Comparison of ENCODE assay signal across 10 cellular contexts in the genomic region with DNA sequence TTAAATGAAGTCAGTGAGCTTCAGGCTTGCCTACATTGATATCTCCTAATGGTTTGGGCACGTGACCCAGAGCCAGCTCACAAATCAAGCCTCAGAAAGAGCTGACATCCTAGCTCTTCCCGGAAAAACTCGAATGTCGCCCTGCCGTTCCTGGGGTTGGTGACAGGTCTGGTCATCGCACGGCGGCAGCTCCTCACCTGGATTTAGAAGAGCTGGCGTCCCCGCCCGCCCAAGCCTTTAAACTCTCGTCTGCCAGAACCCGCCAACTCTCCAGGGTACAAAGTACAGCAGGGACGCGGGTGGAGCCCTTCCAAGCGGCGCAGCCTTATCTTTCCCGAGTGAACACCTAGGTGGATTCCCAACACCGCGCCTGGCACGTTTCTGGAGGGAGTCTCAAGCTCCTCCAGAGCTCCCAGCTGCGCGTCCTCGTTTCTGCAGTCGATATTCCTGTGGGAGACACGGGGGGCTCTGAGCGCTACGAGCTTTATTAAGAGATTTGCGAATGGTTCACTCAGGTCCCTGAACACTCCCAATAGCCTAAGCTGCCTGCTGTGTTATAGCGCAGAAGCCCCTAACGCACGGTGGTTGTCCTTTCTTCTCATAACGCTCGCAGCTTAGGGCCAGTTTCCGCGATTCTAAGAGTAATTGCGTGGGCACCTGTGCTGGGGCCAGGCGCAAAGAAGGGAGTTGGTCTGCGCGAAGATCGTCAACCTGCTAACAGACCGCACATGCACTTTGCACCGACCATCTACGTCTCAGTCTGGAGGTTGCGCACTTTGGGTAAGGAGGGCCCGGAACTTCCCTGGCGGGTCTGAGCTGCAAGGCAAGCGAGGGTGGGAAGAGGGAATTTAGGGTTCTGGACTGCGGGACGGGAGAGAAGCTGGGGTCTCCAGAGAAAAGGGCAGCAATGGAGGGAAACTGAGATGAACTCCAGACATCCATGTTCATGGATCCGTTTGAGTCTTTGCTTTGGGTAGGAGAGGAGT. TPM values are rescaled to one million over a fixed set of nuclear protein-coding genes. Genes with fewer than 3 reads are reported as not detected.
DNase-seq lines count a peak whose midpoint lies in the region; FAIRE-seq and TF ChIP-seq lines count a peak whose summit lies in the region.
"Had no signal": no experiment of that assay in that cellular context is flagged by ENCODE, and none has a peak within 500 bp of the region (broad histone marks: within the 10 kb centered on the region; RNA-seq: fewer than 3 reads in every experiment).

TSS of gene SSTR1 (plus strand) at position 75 of the 986 bp plus-strand sequence. CDS start 1,486 bp downstream, outside the sequence.

- FAIRE-seq in astrocyte (lab: Jason Lieb, UNC): no peak
- FAIRE-seq: A204.1 had no signal

- peak within 1 kb of the TSS; percentile 74 for H3K4me3 Mint-ChIP-seq in astrocyte (ENCODE audit: unreplicated experiment)

- H3K4me1 ChIP-seq in astrocyte (ENCODE audit: insufficient read depth, low read length) (peaks cover 15% of the 10 kb centered on the region), stomach smooth muscle (ENCODE audit: control insufficient read depth, insufficient read depth, low read length) (peaks cover 7% of the 10 kb centered on the region)

- H3K9ac ChIP-seq in astrocyte (ENCODE audit: low read length) (no peak within 1 kb of the TSS), stomach smooth muscle (ENCODE audit: low read length in 2 of 2) (no peak within 1 kb of the TSS)

- H3K9me3 ChIP-seq in astrocyte (ENCODE audit: insufficient read depth, low read depth, low read length): peaks cover 8% of the 10 kb centered on the region
- peaks cover 0 to 5% of the 10 kb centered on the region in 2 donors for H3K9me3 ChIP-seq in stomach smooth muscle (ENCODE audit: control insufficient read depth in 2 of 2, low read length in 2 of 2)
- H3K9me3 ChIP-seq: thyroid gland had no signal

- H3K9me3 Mint-ChIP-seq in astrocyte (ENCODE audit: unreplicated experiment): peaks cover 17% of the 10 kb centered on the region

- POLR2A ChIA-PET in GM10248 (lab: Yijun Ruan, JAX): no interaction called here

- CTCF ChIA-PET in GM10248 (lab: Yijun Ruan, JAX): interaction anchor here (1.4 kb wide), 1 partner anchor 11 kb away, joined by 3 read pairs; no protein-coding TSS in a partner anchor

- H3K4me3 ChIP-seq in astrocyte (ENCODE audit: insufficient read depth, low read depth, low read length) (peak within 1 kb of the TSS; percentile 33), kidney epithelial cell (ENCODE audit: low read depth, low read length) (peak within 1 kb of the TSS; percentile 33), stomach smooth muscle (ENCODE audit: low read length in 2 of 2) (peak within 1 kb of the TSS; percentile 31 to 55)

- TF ChIP-seq CTCF in astrocyte (IDR thresholded peaks at IDR 0.05; ENCODE audit: insufficient read depth, low read depth, low read length) (no peak), kidney epithelial cell (IDR thresholded peaks at IDR 0.05; ENCODE audit: insufficient read depth, low read length, poor library complexity, severe bottlenecking) (no peak), GM10248 (IDR thresholded peaks at IDR 0.05; ENCODE audit: control extremely low read depth, extremely low read depth, low read depth, missing control alignments) (no peak)

- peaks cover 47% of the 10 kb centered on the region for H3K27me3 ChIP-seq in astrocyte (ENCODE audit: insufficient read depth, low read length)
- peaks cover 24% of the 10 kb centered on the region for H3K27me3 ChIP-seq in kidney epithelial cell (ENCODE audit: control insufficient read depth, insufficient read depth, low read length)
- H3K27me3 ChIP-seq in stomach smooth muscle (ENCODE audit: control insufficient read depth in 1 of 2, insufficient read depth in 2 of 2, low read length in 2 of 2): peaks cover 25 to 29% of the 10 kb centered on the region in 2 donors
- H3K27me3 ChIP-seq: thyroid gland had no signal

- H3K79me2 ChIP-seq in astrocyte (ENCODE audit: insufficient read depth, low read length): no peaks in the 10 kb centered on the region

- H3K4me1 Mint-ChIP-seq in astrocyte (ENCODE audit: low read depth, unreplicated experiment): peaks cover 3% of the 10 kb centered on the region

- no peaks in the 10 kb centered on the region for H3K36me3 ChIP-seq in astrocyte (ENCODE audit: insufficient read depth, low read length)
- no peaks in the 10 kb centered on the region for H3K36me3 ChIP-seq in kidney epithelial cell (ENCODE audit: control insufficient read depth, insufficient read depth, low read length)
- H3K36me3 ChIP-seq in stomach smooth muscle (ENCODE audit: control insufficient read depth in 2 of 2, insufficient read depth in 2 of 2, low read length in 2 of 2): no peaks in the 10 kb centered on the region
- H3K36me3 ChIP-seq: thyroid gland had no signal

- peak within 1 kb of the TSS; percentile 89 for H3K4me2 ChIP-seq in astrocyte (ENCODE audit: low read length)

- peak within 1 kb of the TSS; percentile 23 for H3K27ac Mint-ChIP-seq in astrocyte (ENCODE audit: unreplicated experiment)

- H2AFZ ChIP-seq in astrocyte (ENCODE audit: low read depth, low read length): peak within 1 kb of the TSS; percentile 60

- peaks cover 3% of the 10 kb centered on the region for H3K36me3 Mint-ChIP-seq in astrocyte (ENCODE audit: low read depth, unreplicated experiment)

- DNase-seq in NCI-H2227 (lab: John Stamatoyannopoulos, UW; ENCODE audit: unreplicated experiment) (peak; percentile 6), NCI-H2227 treated with DMSO at 0.1 percent for 48 hours (lab: John Stamatoyannopoulos, UW) (no peak), astrocyte (ENCODE audit: low read depth) (no peak), kidney epithelial cell (ENCODE audit: low read depth) (no peak), GM10248 (ENCODE audit: extremely low spot score) (no peak), UCSD-AML1 (lab: John Stamatoyannopoulos, UW; ENCODE audit: unreplicated experiment) (no peak), NCI-H2171 treated with DMSO at 0.1 percent for 48 hours (lab: John Stamatoyannopoulos, UW) (no peak)

- H3K27ac ChIP-seq in astrocyte (ENCODE audit: low read depth, low read length) (no peak within 1 kb of the TSS), stomach smooth muscle (ENCODE audit: low read length) (no peak within 1 kb of the TSS)
- H3K27ac ChIP-seq: thyroid gland had no signal

- H3K27me3 Mint-ChIP-seq in astrocyte (ENCODE audit: low read depth, unreplicated experiment): peaks cover 53% of the 10 kb centered on the region

- H4K20me1 ChIP-seq in astrocyte (ENCODE audit: insufficient read depth, low read length): no peaks in the 10 kb centered on the region

RNA-seq across cellular contexts. Expression of gene SSTR1, which starts in this region (rescaled TPM):
- total RNA-seq in astrocyte (not detected in 2 replicates), kidney epithelial cell (0.21 and 0.67 TPM in 2 replicates)
